In the genomic region with DNA sequence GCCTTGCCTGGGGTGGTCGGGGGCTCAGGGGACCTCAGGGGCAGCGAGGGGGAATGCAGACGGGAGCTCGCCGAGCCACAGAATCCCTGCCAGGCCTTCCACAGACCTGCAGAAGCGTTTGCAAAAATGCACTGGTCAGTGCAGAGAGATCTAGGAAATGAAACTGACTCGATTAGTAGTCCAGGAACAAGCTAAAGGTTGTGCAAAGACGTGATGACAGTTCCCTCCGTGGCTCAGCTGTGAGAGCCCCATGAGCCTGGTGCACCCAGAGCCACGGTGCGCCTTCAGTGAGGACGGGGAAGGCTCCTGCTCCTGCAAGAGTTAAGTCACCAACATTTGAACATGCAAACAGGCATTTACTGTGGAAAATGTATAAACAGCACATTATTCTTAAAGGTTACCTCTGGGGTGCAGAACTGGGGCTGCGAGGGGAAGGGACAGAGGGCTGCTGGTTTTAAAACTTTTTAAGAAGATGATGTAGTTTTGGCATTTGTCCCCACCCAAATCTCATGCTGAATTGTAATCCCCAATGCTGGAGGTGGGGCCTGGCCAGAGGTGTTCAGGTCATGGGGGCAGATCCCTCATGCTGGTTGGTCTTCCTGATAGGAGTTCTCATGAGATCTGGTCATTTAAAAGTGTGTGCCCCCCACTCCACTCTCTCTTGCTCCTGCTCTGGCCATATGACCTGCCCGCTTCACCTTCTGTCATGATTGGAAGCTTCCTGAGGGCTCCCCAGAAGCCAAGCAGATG, we compare ENCODE assay signal across 19 cellular contexts.
A peak's percentile ranks its signal among the peaks of the same experiment; 100 is the strongest.
DNase-seq lines count a peak whose midpoint lies in the region; ATAC-seq and TF ChIP-seq lines count a peak whose summit lies in the region.
"Had no signal": no experiment of that assay in that cellular context is flagged by ENCODE, and none has a peak within 500 bp of the region (broad histone marks: within the 10 kb centered on the region; RNA-seq: fewer than 3 reads in every experiment).

No MANE protein-coding gene starts in this region.

- peaks cover 42% of the 10 kb centered on the region for H3K4me1 Mint-ChIP-seq in stimulated activated naive CD8-positive, alpha-beta T cell treated with anti-CD3 and anti-CD28 coated beads, Interleukin-15, amount 100 ng/mL, for 72 hours

- H3K9me3 ChIP-seq in osteoblast (ENCODE audit: low read depth, low read length) (no peaks in the 10 kb centered on the region), Karpas-422 (ENCODE audit: low read length) (peaks cover 6% of the 10 kb centered on the region)

- H2AFZ ChIP-seq in osteoblast (ENCODE audit: low read length) = no peak overlapping the region
- H2AFZ ChIP-seq in Karpas-422 (ENCODE audit: low read length) = no peak overlapping the region

- no peak for TF ChIP-seq CTCF in osteoblast (IDR thresholded peaks at IDR 0.05; ENCODE audit: extremely low read depth, low read depth, low read length)

- no peak overlapping the region for H3K27ac Mint-ChIP-seq in stimulated activated naive CD8-positive, alpha-beta T cell treated with anti-CD3 and anti-CD28 coated beads, Interleukin-15, amount 100 ng/mL, for 72 hours
- H3K27ac Mint-ChIP-seq: activated CD4-positive, alpha-beta T cell treated with anti-CD3 and anti-CD28 coated beads, Interleukin-2, amount 10 ng/mL, durations not matched to agents 7 days and 5 days; CD8-positive, alpha-beta T cell; T-helper 1 cell treated with Interleukin-12 subunit alpha and Interleukin-12 subunit beta and Interleukin-4 antibody, amounts not matched to agents 30 μg/mL and 1 μg/mL, for 36 hours had no signal

- peak; percentile 2 for DNase-seq in stimulated activated naive CD8-positive, alpha-beta T cell treated with anti-CD3 and anti-CD28 coated beads, Interleukin-15, Interleukin-2, amounts not matched to agents 100 U/mL and 50 U/mL, for 24 hours
- no peak for DNase-seq in stimulated activated naive CD8-positive, alpha-beta T cell treated with anti-CD3 and anti-CD28 coated beads, Interleukin-15, amount 100 ng/mL, for 72 hours
- peak; percentile 11 for DNase-seq in ecto neural progenitor cell (ENCODE audit: low spot score)
- DNase-seq in sciatic nerve (ENCODE audit: low spot score) = peak; percentile 45
- no peak for DNase-seq in activated T-cell treated with anti-CD3 and anti-CD28 coated beads for 4 hours
- DNase-seq in osteoblast (ENCODE audit: insufficient read length, low spot score, missing footprints) = no peak
- DNase-seq in Karpas-422 = no peak
- DNase-seq: activated CD4-positive, alpha-beta T cell treated with anti-CD3 and anti-CD28 coated beads, Interleukin-2, amount 10 ng/mL, durations not matched to agents 7 days and 5 days; activated CD8-positive, alpha-beta memory T cell treated with anti-CD3 and anti-CD28 coated beads, Interleukin-2, amount 50 U/mL, for 4 hours; activated gamma-delta T cell; effector CD4-positive, alpha-beta T cell; foreskin melanocyte; GOT3; IMR-90; NCI-H748 treated with DMSO at 0.1 percent for 48 hours; stimulated activated CD4-positive, alpha-beta T cell treated with anti-CD3 and anti-CD28 coated beads, Interleukin-12 subunit alpha, Interleukin-12 subunit beta, amount 100 ng/mL, for 4 hours had no signal

- peaks cover 12 to 43% of the 10 kb centered on the region in 2 donors for H3K9me3 Mint-ChIP-seq in stimulated activated naive CD8-positive, alpha-beta T cell treated with anti-CD3 and anti-CD28 coated beads, Interleukin-15, amount 100 ng/mL, for 72 hours

- no peaks in the 10 kb centered on the region for H3K9me2 ChIP-seq in Karpas-422 (replicated peaks; ENCODE audit: insufficient read depth, low read length)

- H3K4me3 ChIP-seq in osteoblast (ENCODE audit: insufficient read depth, low read length) (no peak overlapping the region), Karpas-422 (ENCODE audit: low read length) (no peak overlapping the region)

- H3K4me2 ChIP-seq in osteoblast (ENCODE audit: insufficient read depth, low read length) = no peak overlapping the region
- no peak overlapping the region for H3K4me2 ChIP-seq in Karpas-422 (ENCODE audit: low read depth, low read length, poor library complexity, severe bottlenecking)

- H3K36me3 ChIP-seq in osteoblast (ENCODE audit: insufficient read depth, low read length) = no peaks in the 10 kb centered on the region
- no peaks in the 10 kb centered on the region for H3K36me3 ChIP-seq in Karpas-422 (ENCODE audit: insufficient read depth, low read length)

- intact Hi-C loops in sciatic nerve (cut with DNase I) = no loop called here

- no peak overlapping the region for H3K4me3 Mint-ChIP-seq in stimulated activated naive CD8-positive, alpha-beta T cell treated with anti-CD3 and anti-CD28 coated beads, Interleukin-15, amount 100 ng/mL, for 72 hours
- H3K4me3 Mint-ChIP-seq: activated CD4-positive, alpha-beta T cell treated with anti-CD3 and anti-CD28 coated beads, Interleukin-2, amount 10 ng/mL, durations not matched to agents 7 days and 5 days; CD8-positive, alpha-beta T cell; central memory CD8-positive, alpha-beta T cell; T-helper 1 cell treated with Interleukin-12 subunit alpha and Interleukin-12 subunit beta and Interleukin-4 antibody, amounts not matched to agents 30 μg/mL and 1 μg/mL, for 36 hours had no signal

- no peak overlapping the region for H3K9ac ChIP-seq in Karpas-422 (ENCODE audit: low read length)

- H3K27ac ChIP-seq in osteoblast (ENCODE audit: low read depth, low read length) (no peak overlapping the region), Karpas-422 (ENCODE audit: low read length) (no peak overlapping the region)

- H3K79me2 ChIP-seq in osteoblast (ENCODE audit: insufficient read depth, low read length) (no peaks in the 10 kb centered on the region), Karpas-422 (ENCODE audit: low read length) (no peaks in the 10 kb centered on the region)

- H3K27me3 ChIP-seq in osteoblast (ENCODE audit: insufficient read depth, low read length) = no peaks in the 10 kb centered on the region
- no peaks in the 10 kb centered on the region for H3K27me3 ChIP-seq in Karpas-422 (ENCODE audit: low read length)

- H4K20me1 ChIP-seq in osteoblast (ENCODE audit: insufficient read depth, low read length) (no peaks in the 10 kb centered on the region), Karpas-422 (ENCODE audit: insufficient read depth, low read depth, low read length) (no peaks in the 10 kb centered on the region)

- ATAC-seq in stimulated activated naive CD8-positive, alpha-beta T cell treated with anti-CD3 and anti-CD28 coated beads, Interleukin-15, Interleukin-2, amounts not matched to agents 100 U/mL and 50 U/mL, for 24 hours = no peak
- no peak for ATAC-seq in stimulated activated naive CD8-positive, alpha-beta T cell treated with anti-CD3 and anti-CD28 coated beads, Interleukin-15, amount 100 ng/mL, for 72 hours
- no peak for ATAC-seq in sciatic nerve
- ATAC-seq: CD8-positive, alpha-beta T cell had no signal

- no peaks in the 10 kb centered on the region for H3K27me3 Mint-ChIP-seq in stimulated activated naive CD8-positive, alpha-beta T cell treated with anti-CD3 and anti-CD28 coated beads, Interleukin-15, amount 100 ng/mL, for 72 hours
- H3K27me3 Mint-ChIP-seq: activated CD4-positive, alpha-beta T cell treated with anti-CD3 and anti-CD28 coated beads, Interleukin-2, amount 10 ng/mL, durations not matched to agents 7 days and 5 days; central memory CD8-positive, alpha-beta T cell had no signal

- H3K4me1 ChIP-seq in osteoblast (ENCODE audit: insufficient read depth, low read length) (no peaks in the 10 kb centered on the region), Karpas-422 (ENCODE audit: low read length) (no peaks in the 10 kb centered on the region)

Comparison
In these comparisons a context has a peak if more than half of its experiments do, and no peak if none do; other contexts are left out.
1. DNase-seq: peak in stimulated activated naive CD8-positive, alpha-beta T cell treated with anti-CD3 and anti-CD28 coated beads, Interleukin-15, Interleukin-2, amounts not matched to agents 100 U/mL and 50 U/mL, for 24 hours (single experiment), ecto neural progenitor cell (single experiment) and sciatic nerve (single experiment); none in stimulated activated naive CD8-positive, alpha-beta T cell treated with anti-CD3 and anti-CD28 coated beads, Interleukin-15, amount 100 ng/mL, for 72 hours (0 of 2), activated T-cell treated with anti-CD3 and anti-CD28 coated beads for 4 hours (single experiment), osteoblast (single experiment) and Karpas-422 (single experiment).